In the genomic region with DNA sequence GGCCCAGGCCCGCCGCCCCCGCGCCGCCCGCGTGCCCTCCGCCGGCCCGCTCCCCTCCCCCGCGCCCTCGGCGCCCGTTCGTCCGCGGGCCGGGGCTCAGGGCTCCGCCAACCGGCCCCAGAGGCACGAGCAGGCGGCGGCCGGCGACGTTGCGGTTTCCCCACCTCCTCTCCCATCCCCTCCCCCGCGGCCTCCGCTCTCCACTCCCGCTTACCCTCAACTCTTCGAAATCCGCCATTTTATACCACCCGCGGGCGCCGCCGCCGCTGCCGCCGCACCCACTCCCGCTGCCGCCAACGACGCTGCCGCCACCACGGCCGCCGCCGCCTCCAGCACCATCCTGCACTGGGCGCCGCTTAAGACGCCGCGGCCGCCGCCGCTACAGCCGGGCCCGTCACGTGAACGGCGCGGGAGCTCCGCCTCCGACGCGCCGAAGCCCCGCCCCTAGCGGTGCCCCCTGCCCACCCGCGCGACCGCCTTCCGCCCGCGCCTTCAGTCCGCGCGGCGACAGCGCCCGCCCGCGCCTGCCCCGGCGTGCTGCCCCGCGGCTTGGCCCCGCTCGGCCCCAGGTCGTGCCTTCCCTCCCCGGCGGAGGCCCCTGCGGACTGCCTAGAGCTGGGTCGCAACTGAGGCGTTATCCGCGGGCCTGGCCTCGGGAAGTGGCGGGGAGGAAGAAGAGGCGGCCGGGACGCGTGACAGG, we compare ENCODE assay signal across 8 cellular contexts. TPM values are rescaled to one million over a fixed set of nuclear protein-coding genes. Genes with fewer than 3 reads are reported as not detected.
A peak's percentile ranks its signal among the peaks of the same experiment; 100 is the strongest.
DNase-seq lines count a peak whose midpoint lies in the region; ATAC-seq and TF ChIP-seq lines count a peak whose summit lies in the region.

A gene with protein sequence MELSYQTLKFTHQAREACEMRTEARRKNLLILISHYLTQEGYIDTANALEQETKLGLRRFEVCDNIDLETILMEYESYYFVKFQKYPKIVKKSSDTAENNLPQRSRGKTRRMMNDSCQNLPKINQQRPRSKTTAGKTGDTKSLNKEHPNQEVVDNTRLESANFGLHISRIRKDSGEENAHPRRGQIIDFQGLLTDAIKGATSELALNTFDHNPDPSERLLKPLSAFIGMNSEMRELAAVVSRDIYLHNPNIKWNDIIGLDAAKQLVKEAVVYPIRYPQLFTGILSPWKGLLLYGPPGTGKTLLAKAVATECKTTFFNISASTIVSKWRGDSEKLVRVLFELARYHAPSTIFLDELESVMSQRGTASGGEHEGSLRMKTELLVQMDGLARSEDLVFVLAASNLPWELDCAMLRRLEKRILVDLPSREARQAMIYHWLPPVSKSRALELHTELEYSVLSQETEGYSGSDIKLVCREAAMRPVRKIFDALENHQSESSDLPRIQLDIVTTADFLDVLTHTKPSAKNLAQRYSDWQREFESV (plus strand): TSS at position 495 of the 700 bp plus-strand sequence. CDS start 29,271 bp downstream, outside the sequence.
A gene with protein sequence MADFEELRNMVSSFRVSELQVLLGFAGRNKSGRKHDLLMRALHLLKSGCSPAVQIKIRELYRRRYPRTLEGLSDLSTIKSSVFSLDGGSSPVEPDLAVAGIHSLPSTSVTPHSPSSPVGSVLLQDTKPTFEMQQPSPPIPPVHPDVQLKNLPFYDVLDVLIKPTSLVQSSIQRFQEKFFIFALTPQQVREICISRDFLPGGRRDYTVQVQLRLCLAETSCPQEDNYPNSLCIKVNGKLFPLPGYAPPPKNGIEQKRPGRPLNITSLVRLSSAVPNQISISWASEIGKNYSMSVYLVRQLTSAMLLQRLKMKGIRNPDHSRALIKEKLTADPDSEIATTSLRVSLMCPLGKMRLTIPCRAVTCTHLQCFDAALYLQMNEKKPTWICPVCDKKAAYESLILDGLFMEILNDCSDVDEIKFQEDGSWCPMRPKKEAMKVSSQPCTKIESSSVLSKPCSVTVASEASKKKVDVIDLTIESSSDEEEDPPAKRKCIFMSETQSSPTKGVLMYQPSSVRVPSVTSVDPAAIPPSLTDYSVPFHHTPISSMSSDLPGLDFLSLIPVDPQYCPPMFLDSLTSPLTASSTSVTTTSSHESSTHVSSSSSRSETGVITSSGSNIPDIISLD (minus strand): TSS at position 400 of the 700 bp plus-strand sequence. CDS start 162 bp downstream, at position 238.

- peaks cover 54% of the 10 kb centered on the region for H3K4me1 Mint-ChIP-seq in activated naive CD4-positive, alpha-beta T cell treated with anti-CD3 and anti-CD28 coated beads, Interleukin-2, amount 10 ng/mL, durations not matched to agents 7 days and 5 days

- no peaks in the 10 kb centered on the region for H3K27me3 Mint-ChIP-seq in activated naive CD4-positive, alpha-beta T cell treated with anti-CD3 and anti-CD28 coated beads, Interleukin-2, amount 10 ng/mL, durations not matched to agents 7 days and 5 days

- H3K9me3 Mint-ChIP-seq in activated naive CD4-positive, alpha-beta T cell treated with anti-CD3 and anti-CD28 coated beads, Interleukin-2, amount 10 ng/mL, durations not matched to agents 7 days and 5 days: no peaks in the 10 kb centered on the region

- TF ChIP-seq CTCF in omental fat pad (IDR thresholded peaks at IDR 0.05) (no peak), suprapubic skin (IDR thresholded peaks at IDR 0.05) (no peak)

- peak within 1 kb of the TSS; percentile 92 for H2AFZ ChIP-seq in GM23248

- 1% methylated on average over 35 to 95 of the region's 107 CpGs for WGBS in GM23248 (ENCODE audit: low coverage in 1 of 2, low lambda C conversion rate in 2 of 2, missing lambda C conversion rate in 2 of 2), 2 experiments
- 0% methylated on average over 49 of the region's 107 CpGs for WGBS in suprapubic skin

- no peaks in the 10 kb centered on the region; the same call in 1 of the 2 replicates for H4K20me1 ChIP-seq in GM23248 (ENCODE audit: insufficient read depth)

- H3K9me3 ChIP-seq in GM23248 (ENCODE audit: low read depth) (no peaks in the 10 kb centered on the region), SJCRH30 (replicated peaks) (no peaks in the 10 kb centered on the region), suprapubic skin (no peaks in the 10 kb centered on the region)

- no peaks in the 10 kb centered on the region for H3K9me2 ChIP-seq in GM23248 (ENCODE audit: insufficient read depth)

- H3K27ac ChIP-seq in GM23248 (peak within 1 kb of the TSS; percentile 67), SJCRH30 (peak within 1 kb of the TSS; percentile 85), suprapubic skin (peak within 1 kb of the TSS; percentile 92)

- H3K36me3 Mint-ChIP-seq in activated naive CD4-positive, alpha-beta T cell treated with anti-CD3 and anti-CD28 coated beads, Interleukin-2, amount 10 ng/mL, durations not matched to agents 7 days and 5 days: peaks cover 13% of the 10 kb centered on the region

- H3K36me3 ChIP-seq in GM23248 (ENCODE audit: low read depth) (no peaks in the 10 kb centered on the region), SJCRH30 (no peaks in the 10 kb centered on the region), suprapubic skin (no peaks in the 10 kb centered on the region)

- H3K4me3 ChIP-seq in GM23248: peak within 1 kb of the TSS; percentile 87
- H3K4me3 ChIP-seq in SJCRH30: peak within 1 kb of the TSS; percentile 88
- H3K4me3 ChIP-seq in suprapubic skin: peak within 1 kb of the TSS; percentile 85

- no peak for TF ChIP-seq EP300 in suprapubic skin (IDR thresholded peaks at IDR 0.05)

- peak; percentile 94 for ATAC-seq in omental fat pad (ENCODE audit: low FRiP score)

- in situ Hi-C loops in GM23248 (cut with MboI): no loop called here

- CTCF ChIA-PET in activated naive CD4-positive, alpha-beta T cell treated with anti-CD3 and anti-CD28 coated beads, Interleukin-2, amount 10 ng/mL, durations not matched to agents 7 days and 5 days (lab: Charles Lee): interaction anchor here (0.7 to 1.7 kb wide), 2 partner anchors 259 to 260 kb away, joined by 3 to 4 read pairs; no protein-coding TSS in a partner anchor

- H3K4me2 ChIP-seq in GM23248 (ENCODE audit: unreplicated experiment): peak within 1 kb of the TSS; percentile 94

- H3K9ac ChIP-seq in GM23248: peak within 1 kb of the TSS; percentile 87

- H3K79me2 ChIP-seq in GM23248 (ENCODE audit: insufficient read depth): peaks cover 45% of the 10 kb centered on the region

- H3K27ac Mint-ChIP-seq in activated naive CD4-positive, alpha-beta T cell treated with anti-CD3 and anti-CD28 coated beads, Interleukin-2, amount 10 ng/mL, durations not matched to agents 7 days and 5 days: peak within 1 kb of the TSS; percentile 91

- H3K27me3 ChIP-seq in GM23248 (replicated peaks; ENCODE audit: insufficient read depth) (no peaks in the 10 kb centered on the region), SJCRH30 (no peaks in the 10 kb centered on the region), suprapubic skin (no peaks in the 10 kb centered on the region)

- peak within 1 kb of the TSS; percentile 88 for H3K4me3 Mint-ChIP-seq in activated naive CD4-positive, alpha-beta T cell treated with anti-CD3 and anti-CD28 coated beads, Interleukin-2, amount 10 ng/mL, durations not matched to agents 7 days and 5 days

- peaks cover 9% of the 10 kb centered on the region for H3F3A ChIP-seq in GM23248 (ENCODE audit: insufficient read depth)

- peak in 1 of 2 donors; percentile 87 for TF ChIP-seq POLR2A in suprapubic skin (IDR thresholded peaks at IDR 0.05)

- peak; percentile 78 for DNase-seq in ELR (ENCODE audit: low read depth)
- peak; percentile 89 for DNase-seq in GM23248
- DNase-seq in LHCN-M2 (ENCODE audit: low read depth): peak; percentile 72
- peak; percentile 68 to 80 for DNase-seq in SJCRH30
- DNase-seq in activated naive CD4-positive, alpha-beta T cell treated with anti-CD3 and anti-CD28 coated beads, Interleukin-2, amount 10 ng/mL, durations not matched to agents 7 days and 5 days: peak; percentile 81
- peak; percentile 84 for DNase-seq in globus pallidus (ENCODE audit: low spot score)
- peak; percentile 29 for DNase-seq in omental fat pad (ENCODE audit: low spot score)
- DNase-seq in suprapubic skin (ENCODE audit: low spot score in 2 of 2): peak; percentile 75 to 86

- 0 out of 2 replicates have a peak, but pooled peaks cover 5% of the 10 kb centered on the region for H3K4me1 ChIP-seq in GM23248 (ENCODE audit: insufficient read depth)
- peaks cover 3% of the 10 kb centered on the region; the same call in 1 of the 2 replicates for H3K4me1 ChIP-seq in SJCRH30
- H3K4me1 ChIP-seq in suprapubic skin: peaks cover 21% of the 10 kb centered on the region

RNA-seq across cellular contexts. Expression of the first gene that starts in this region (rescaled TPM):
- 3.9 and 9.6 TPM in 2 replicates for total RNA-seq in GM23248 (2014; rRNA removed; shearing (Covaris generic))
- 4.1 and 4.6 TPM in 2 replicates for polyA plus RNA-seq in GM23248 (2016; fragmentation: Nextera tagmentation; extraction: Ambion mirVana)
- total RNA-seq in LHCN-M2 (2014; rRNA removed): 18.1 and 19.4 TPM in 2 replicates
- polyA plus RNA-seq in LHCN-M2 (2012): 7.9 TPM
- 4.2 and 5.1 TPM in 2 replicates for total RNA-seq in SJCRH30 (2014; rRNA removed; shearing (Covaris generic))
- 1 to 10 TPM; 2.9 to 7.8 (median 5.9) TPM for total RNA-seq in omental fat pad
- 10 to 100 TPM in 1 of 4 donors, 1 to 10 TPM in 3; 1.1 to 10.1 (median 1.9) TPM for total RNA-seq in suprapubic skin

RNA-seq across cellular contexts. Expression of the second gene that starts in this region (rescaled TPM):
- 21.3 and 25.0 TPM in 2 replicates for total RNA-seq in GM23248 (2014; rRNA removed; shearing (Covaris generic))
- polyA plus RNA-seq in GM23248 (2016; fragmentation: Nextera tagmentation; extraction: Ambion mirVana): 23.0 and 26.0 TPM in 2 replicates
- total RNA-seq in LHCN-M2 (2014; rRNA removed) (27.1 and 32.1 TPM in 2 replicates), omental fat pad (10 to 100 TPM; 17.7 to 24.9 (median 23.4) TPM), suprapubic skin (10 to 100 TPM; 12.1 to 42.7 (median 16.9) TPM)
- 12.4 TPM for polyA plus RNA-seq in LHCN-M2 (2012)
- 33.2 and 35.8 TPM in 2 replicates for total RNA-seq in SJCRH30 (2014; rRNA removed; shearing (Covaris generic))

Comparison
In these comparisons a context has a peak if more than half of its experiments do, and no peak if none do; other contexts are left out.
1. Peak in every context shown above with its lines: DNase-seq, ATAC-seq, H3K4me3 ChIP-seq and H3K27ac ChIP-seq.
2. DNase-seq: peak in every context shown above with its lines; median percentile 89 in GM23248; 84 in globus pallidus; 81 in activated naive CD4-positive, alpha-beta T cell treated with anti-CD3 and anti-CD28 coated beads, Interleukin-2, amount 10 ng/mL, durations not matched to agents 7 days and 5 days; 80 in suprapubic skin; 78 in ELR; 74 in SJCRH30; 72 in LHCN-M2; 29 in omental fat pad.